9 cellular contexts compared by ENCODE assay signal in the genomic region with DNA sequence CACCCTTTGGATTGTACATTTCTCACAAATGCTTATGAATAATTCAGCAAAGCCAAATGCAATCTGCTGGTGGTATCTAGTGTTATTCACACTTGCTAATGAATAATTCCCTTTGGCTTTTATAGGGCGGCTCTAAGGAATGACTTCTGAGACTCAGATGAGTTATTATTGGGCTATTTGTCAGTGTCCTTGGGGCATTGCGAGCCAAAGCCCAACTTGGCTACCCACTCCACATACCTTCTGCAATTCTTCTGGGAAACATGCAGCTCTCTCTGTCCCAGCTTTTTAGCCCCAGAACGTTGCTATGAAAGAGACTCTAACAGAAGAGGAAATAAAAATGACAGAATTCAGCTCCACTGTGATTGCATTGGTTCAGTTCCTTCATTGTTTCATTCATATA. TPM values are rescaled to one million over a fixed set of nuclear protein-coding genes. Genes with fewer than 3 reads are reported as not detected.
DNase-seq lines count a peak whose midpoint lies in the region; ATAC-seq and TF ChIP-seq lines count a peak whose summit lies in the region.
"Had no signal": no experiment of that assay in that cellular context is flagged by ENCODE, and none has a peak within 500 bp of the region (broad histone marks: within the 10 kb centered on the region; RNA-seq: fewer than 3 reads in every experiment).

No MANE protein-coding gene starts in this region.

- H3K4me1 ChIP-seq in ACC112 (ENCODE audit: control insufficient read depth, insufficient read depth, low read length, unreplicated experiment) (peaks cover 35% of the 10 kb centered on the region), adrenal gland (replicated peaks in 1 of 2) (peaks cover 23 to 35% of the 10 kb centered on the region in 2 donors)

- intact Hi-C loops in adrenal gland (cut with DNase I) (no loop called here), posterior cingulate gyrus (cut with DNase I) (no loop called here)

- no peaks in the 10 kb centered on the region for H3K27me3 ChIP-seq in ACC112 (ENCODE audit: insufficient read depth, low read length)
- no peaks in the 10 kb centered on the region for H3K27me3 ChIP-seq in adrenal gland
- H3K27me3 ChIP-seq: right lobe of liver had no signal

- peak; percentile 86 for DNase-seq in GM04503 (ENCODE audit: low read depth)
- DNase-seq in adrenal gland, result peak; percentile 32 to 83 (median 66)
- peak; percentile 85 for DNase-seq in kidney tubule cell (ENCODE audit: low spot score)
- no peak for DNase-seq in SKM-1 (lab: John Stamatoyannopoulos, UW; ENCODE audit: unreplicated experiment)
- DNase-seq in DMS114 treated with DMSO at 0.1 percent for 48 hours (lab: John Stamatoyannopoulos, UW; ENCODE audit: unreplicated experiment), result no peak
- DNase-seq in posterior cingulate gyrus, result no peak
- DNase-seq: right lobe of liver had no signal

- TF ChIP-seq CTCF in adrenal gland (IDR thresholded peaks at IDR 0.05), result no peak

- peak in 1 of 2 donors; percentile 12 for TF ChIP-seq POLR2A in adrenal gland (IDR thresholded peaks at IDR 0.05)

- no peaks in the 10 kb centered on the region for H3K36me3 ChIP-seq in ACC112 (ENCODE audit: insufficient read depth, low read length)
- H3K36me3 ChIP-seq in adrenal gland (replicated peaks in 1 of 2), result no peaks in the 10 kb centered on the region
- H3K36me3 ChIP-seq: right lobe of liver had no signal

- H3K9me3 ChIP-seq in adrenal gland (replicated peaks in 1 of 3), result no peaks in the 10 kb centered on the region
- H3K9me3 ChIP-seq: right lobe of liver had no signal

- H3K4me3 ChIP-seq in ACC112 (ENCODE audit: low read depth, low read length) (peak overlapping the region; percentile 51), adrenal gland (peak overlapping the region in 1 of 4 donors; percentile 13)
- H3K4me3 ChIP-seq: right lobe of liver had no signal

- 24 to 38% (median 30%) methylated on average over 3 of the region's 3 CpGs for WGBS in adrenal gland, 4 donors

- H2AFZ ChIP-seq in ACC112 (ENCODE audit: low read length, unreplicated experiment), result no peak overlapping the region

- peaks cover 58% of the 10 kb centered on the region for H3K79me2 ChIP-seq in ACC112 (ENCODE audit: control insufficient read depth, insufficient read depth, low read length, unreplicated experiment)

- no peak for ATAC-seq in HG02884 (IDR thresholded peaks at IDR 0.05; ENCODE audit: unreplicated experiment)

- peak overlapping the region; percentile 95 for H3K27ac ChIP-seq in ACC112 (ENCODE audit: low read depth, low read length)
- peak overlapping the region; percentile 10 to 63 (median 42) for H3K27ac ChIP-seq in adrenal gland
- H3K27ac ChIP-seq: right lobe of liver had no signal

RNA-seq across cellular contexts. Expression of gene FTO, which starts 41.2 kb away (rescaled TPM):
- total RNA-seq in adrenal gland, result 100 to 1,000 TPM; 138 to 310 (median 168) TPM
- polyA plus RNA-seq in adrenal gland, result 100 to 1,000 TPM in 1 of 3 donors, 10 to 100 TPM in 2; 17.8 to 102 (median 20.7) TPM

RNA-seq across cellular contexts. Expression of gene RPGRIP1L, which starts 41.5 kb away (rescaled TPM):
- total RNA-seq in adrenal gland, result 10 to 100 TPM in 1 of 8 donors, 1 to 10 TPM in 7; 3.7 to 11.6 (median 6.6) TPM
- polyA plus RNA-seq in adrenal gland, result 1 to 10 TPM; 2.6 to 9.5 (median 3.3) TPM

Comparison
In these comparisons a context has a peak if more than half of its experiments do, and no peak if none do; other contexts are left out.
1. DNase-seq: peak in GM04503 (single experiment), adrenal gland (7 of 7) and kidney tubule cell (single experiment); none in SKM-1 (single experiment), DMS114 treated with DMSO at 0.1 percent for 48 hours (single experiment) and posterior cingulate gyrus (0 of 10).